Comparison of ENCODE assay signal across 10 cellular contexts in genomic region chr15:75299311-75299688, GRCh38. TPM values are rescaled to one million over a fixed set of nuclear protein-coding genes. Genes with fewer than 3 reads are reported as not detected.
DNase-seq lines count a peak whose midpoint lies in the region; ATAC-seq, FAIRE-seq and TF ChIP-seq lines count a peak whose summit lies in the region.
"Not testable (repeated sequence)": the region's sequence is repeated elsewhere in the genome, so short reads cannot be mapped to it uniquely, and the experiment has no call there.
"Had no signal": no experiment of that assay in that cellular context is flagged by ENCODE, and none has a peak within 500 bp of the region (broad histone marks: within the 10 kb centered on the region; RNA-seq: fewer than 3 reads in every experiment).

No MANE protein-coding gene starts in this region.

- H3K4me1 ChIP-seq in K562 (replicated peaks in 1 of 2; ENCODE audit: control insufficient read depth in 2 of 2, insufficient read depth in 2 of 2, low read length in 2 of 2); cardiac muscle cell (ENCODE audit: low read depth): not testable (repeated sequence)

- H3K9ac ChIP-seq in K562 (ENCODE audit: insufficient read depth in 1 of 2, low read depth in 2 of 2, low read length in 2 of 2), result not testable (repeated sequence)

- not testable (repeated sequence) for H3K4me1 Mint-ChIP-seq in osteocyte (ENCODE audit: unreplicated experiment)

- ATAC-seq in GM21381 (IDR thresholded peaks at IDR 0.05; ENCODE audit: unreplicated experiment), result peak; percentile 51
- ATAC-seq in K562, result peak; percentile 99

- not testable (repeated sequence) for H3K27me3 ChIP-seq in BJ (ENCODE audit: control insufficient read depth, insufficient read depth, low read length); cardiac muscle cell
- peaks cover 4 to 14% of the 10 kb centered on the region in 2 experiments; a peak in 4 of 5 replicates for H3K27me3 ChIP-seq in K562 (ENCODE audit: control insufficient read depth in 2 of 2, insufficient read depth in 2 of 2, low read length in 2 of 2)

- not testable (repeated sequence) for H3K79me2 ChIP-seq in K562 (ENCODE audit: control insufficient read depth, insufficient read depth, low read length)

- 8% methylated on average over 5 of the region's 6 CpGs for WGBS in K562 (ENCODE audit: insufficient coverage, low coverage, missing lambda C conversion rate)

- H3K9me3 Mint-ChIP-seq in osteocyte (ENCODE audit: unreplicated experiment), result not testable (repeated sequence)

- not testable (repeated sequence) for H3K27ac ChIP-seq in RWPE1; K562 (ENCODE audit: extremely low read depth, low read depth, low read length); cardiac muscle cell

- POLR2A ChIA-PET in BJ (lab: Charles Lee); RWPE1 (lab: Yijun Ruan, JAX; ENCODE audit: low non-redundant PET); K562 (lab: Yijun Ruan, JAX): not testable (repeated sequence)

- not testable (repeated sequence) for H3K36me3 Mint-ChIP-seq in osteocyte (ENCODE audit: unreplicated experiment)

- TF ChIP-seq POLR2A in K562 (conservative IDR thresholded peaks at IDR 0.05), result not testable (repeated sequence)

- CTCF ChIA-PET in BJ (lab: Yijun Ruan, JAX); K562 (lab: Yijun Ruan, JAX; ENCODE audit: low intra/inter-chr PET ratio): not testable (repeated sequence)
- CTCF ChIA-PET in RWPE1 (lab: Yijun Ruan, JAX), result interaction anchor here (0.7 kb wide), 1 partner anchor 926 kb away, joined by 3 read pairs; no protein-coding TSS in a partner anchor

- DNase-seq in BJ (ENCODE audit: low read depth); RWPE1 (ENCODE audit: low spot score); K562 (ENCODE audit: extremely low read depth in 1 of 4, low spot score in 3 of 4); cardiac muscle cell (ENCODE audit: low read depth in 1 of 2, low spot score in 1 of 2): not testable (repeated sequence)
- DNase-seq in activated CD8-positive, alpha-beta memory T cell treated with anti-CD3 and anti-CD28 coated beads for 48 hours (ENCODE audit: low read depth in 2 of 3, low spot score in 2 of 3), result peak in 2 of 3 experiments; percentile 21 to 31
- peak; percentile 84 for DNase-seq in osteocyte (ENCODE audit: extremely low spot score, unreplicated experiment)
- peak; percentile 32 for DNase-seq in stimulated activated CD8-positive, alpha-beta memory T cell treated with anti-CD3 and anti-CD28 coated beads, Interleukin-15, amount 100 ng/mL, for 24 hours (ENCODE audit: low read depth)

- FAIRE-seq in K562 (lab: Jason Lieb, UNC), result not testable (repeated sequence)

- TF ChIP-seq CTCF in BJ (IDR thresholded peaks at IDR 0.05; ENCODE audit: insufficient read depth, low read depth, low read length) (peak; percentile 39), RWPE1 (conservative IDR thresholded peaks at IDR 0.05; ENCODE audit: low read depth) (peak; percentile 74), K562 (IDR thresholded peaks at IDR 0.05 in 2 of 3, conservative IDR thresholded peaks at IDR 0.05 in 1 of 3; ENCODE audit: insufficient read depth in 2 of 3, low read depth in 1 of 3, low read length in 3 of 3) (peak; percentile 37 to 54 (median 41); a peak in 5 of 6 replicates), cardiac muscle cell (IDR thresholded peaks at IDR 0.05; ENCODE audit: low read depth, low read length) (peak; percentile 44), osteocyte (IDR thresholded peaks at IDR 0.05) (peak; percentile 59)

- H3K9me1 ChIP-seq in K562 (ENCODE audit: control insufficient read depth, insufficient read depth, low read length), result not testable (repeated sequence)

- in situ Hi-C loops in K562 (cut with MboI), result loop anchor here (25.0 kb wide), 3 partner anchors 962 to 1337 kb away; partner anchors contain the start of gene ISLR2

- not testable (repeated sequence) for H2AFZ ChIP-seq in K562 (ENCODE audit: low read depth, low read length)

- H4K20me1 ChIP-seq in K562 (replicated peaks; ENCODE audit: control insufficient read depth, insufficient read depth, low read length), result not testable (repeated sequence)

- not testable (repeated sequence) for H3K4me3 ChIP-seq in BJ (ENCODE audit: low read depth, low read length); K562; cardiac muscle cell

- not testable (repeated sequence) for TF ChIP-seq RAD21 in K562 (CRISPR knock-in tag; conservative IDR thresholded peaks at IDR 0.05 in 1 of 2, IDR thresholded peaks at IDR 0.05 in 1 of 2)

- TF ChIP-seq EP300 in K562 (IDR thresholded peaks at IDR 0.05; ENCODE audit: low read length), result not testable (repeated sequence)

- not testable (repeated sequence) for H3K4me3 Mint-ChIP-seq in osteocyte (ENCODE audit: unreplicated experiment)

- H3K36me3 ChIP-seq in BJ (ENCODE audit: control insufficient read depth, insufficient read depth, low read length); K562 (ENCODE audit: control insufficient read depth, insufficient read depth, low read length); cardiac muscle cell: not testable (repeated sequence)

- not testable (repeated sequence) for BruUV-seq in K562 (replicated peaks; lab: Mats Ljungman, UMichigan)

- not testable (repeated sequence) for H3K4me2 ChIP-seq in K562 (ENCODE audit: insufficient read depth, low read length)

- not testable (repeated sequence) for H3K27ac Mint-ChIP-seq in osteocyte (ENCODE audit: unreplicated experiment)

- intact Hi-C loops in K562 (cut with micrococcal nuclease), result not testable (repeated sequence)

- not testable (repeated sequence) for H3K9me3 ChIP-seq in K562 (replicated peaks; ENCODE audit: control insufficient read depth, insufficient read depth, low read depth, low read length); cardiac muscle cell (ENCODE audit: low read depth)

- peaks cover 27% of the 10 kb centered on the region for H3K27me3 Mint-ChIP-seq in osteocyte (ENCODE audit: unreplicated experiment)

RNA-seq across cellular contexts. Expression of gene GOLGA6D, which starts 16.7 kb away (rescaled TPM):
- not detected in 2 replicates for polyA plus RNA-seq in BJ (2011; rRNA removed)
- polyA minus RNA-seq in BJ (2011; rRNA and poly(A)+ RNA removed), result not detected in 2 replicates
- total RNA-seq in K562 (2011; cell fraction: chromatin; rRNA removed; ENCODE audit: low replicate concordance), result not detected in 2 replicates
- total RNA-seq in K562 (2011; cell fraction: nucleolus; rRNA removed), result not detected in 2 replicates
- total RNA-seq in K562 (2011; cell fraction: nucleoplasm; rRNA removed), result not detected in 2 replicates
- not detected in 2 replicates for total RNA-seq in K562 (2014; rRNA removed)
- not detected in 2 replicates for total RNA-seq in K562 (2014; rRNA removed; fragmentation: Illumina TruSeq; extraction: Trizol)
- not detected in 2 replicates for total RNA-seq in K562 (2015; rRNA removed; fragmentation: Illumina TruSeq; extraction: Trizol)
- not detected in 2 replicates for total RNA-seq in K562 (2021)
- polyA plus RNA-seq in K562 (2011; rRNA removed), result not detected in 2 replicates
- polyA plus RNA-seq in K562 (2011; cell fraction: cytosol; rRNA removed), result not detected in 2 replicates
- polyA plus RNA-seq in K562 (2011; cell fraction: nucleus; rRNA removed), result not detected in 2 replicates
- polyA plus RNA-seq in K562 (2012), result not detected in 2 replicates
- polyA plus RNA-seq in K562 (2014; fragmentation: Illumina TruSeq; extraction: Trizol), result not detected in 2 replicates
- polyA plus RNA-seq in K562 (2014; fragmentation: Nextera tagmentation; extraction: Ambion mirVana), result not detected
- polyA plus RNA-seq in K562 (2014; rRNA removed), result not detected in 2 replicates
- not detected in 2 replicates for polyA minus RNA-seq in K562 (2011; rRNA and poly(A)+ RNA removed)
- not detected in 2 replicates for polyA minus RNA-seq in K562 (2011; cell fraction: cytosol; rRNA and poly(A)+ RNA removed)
- not detected in 2 replicates for polyA minus RNA-seq in K562 (2011; cell fraction: nucleus; rRNA and poly(A)+ RNA removed)
- 0.06 and 0.28 TPM in 2 replicates for total RNA-seq in cardiac muscle cell
- polyA plus RNA-seq in cardiac muscle cell, result 0.29 TPM in 1 of 2 replicates, not detected in the other
- not detected in 2 replicates for total RNA-seq in osteocyte
- total RNA-seq: occipital lobe, SK-MEL-5 had no signal

RNA-seq across cellular contexts. Expression of gene COMMD4, which starts 36.6 kb away (rescaled TPM):
- polyA plus RNA-seq in BJ (2011; rRNA removed), result 80.4 and 142 TPM in 2 replicates
- polyA minus RNA-seq in BJ (2011; rRNA and poly(A)+ RNA removed), result 21.9 and 25.7 TPM in 2 replicates
- total RNA-seq in K562 (2011; cell fraction: chromatin; rRNA removed; ENCODE audit: low replicate concordance), result 37.7 and 74.6 TPM in 2 replicates
- total RNA-seq in K562 (2011; cell fraction: nucleolus; rRNA removed), result 69.5 and 77.8 TPM in 2 replicates
- total RNA-seq in K562 (2011; cell fraction: nucleoplasm; rRNA removed), result 44.1 and 45.0 TPM in 2 replicates
- 137 and 140 TPM in 2 replicates for total RNA-seq in K562 (2014; rRNA removed)
- total RNA-seq in K562 (2014; rRNA removed; fragmentation: Illumina TruSeq; extraction: Trizol), result 35.6 and 50.0 TPM in 2 replicates
- total RNA-seq in K562 (2015; rRNA removed; fragmentation: Illumina TruSeq; extraction: Trizol), result 63.2 and 63.9 TPM in 2 replicates
- total RNA-seq in K562 (2021), result 104 and 112 TPM in 2 replicates
- 77.1 and 77.6 TPM in 2 replicates for polyA plus RNA-seq in K562 (2011; rRNA removed)
- 125 and 225 TPM in 2 replicates for polyA plus RNA-seq in K562 (2011; cell fraction: cytosol; rRNA removed)
- 190 and 266 TPM in 2 replicates for polyA plus RNA-seq in K562 (2011; cell fraction: nucleus; rRNA removed)
- polyA plus RNA-seq in K562 (2012), result 85.8 and 110 TPM in 2 replicates
- 43.9 and 64.1 TPM in 2 replicates for polyA plus RNA-seq in K562 (2014; fragmentation: Illumina TruSeq; extraction: Trizol)
- polyA plus RNA-seq in K562 (2014; fragmentation: Nextera tagmentation; extraction: Ambion mirVana), result 10 to 100 TPM; 20.4 to 39.2 TPM
- 124 and 138 TPM in 2 replicates for polyA plus RNA-seq in K562 (2014; rRNA removed)
- 19.7 and 25.0 TPM in 2 replicates for polyA minus RNA-seq in K562 (2011; rRNA and poly(A)+ RNA removed)
- 25.5 and 34.4 TPM in 2 replicates for polyA minus RNA-seq in K562 (2011; cell fraction: cytosol; rRNA and poly(A)+ RNA removed)
- 14.5 and 15.6 TPM in 2 replicates for polyA minus RNA-seq in K562 (2011; cell fraction: nucleus; rRNA and poly(A)+ RNA removed)
- 66.3 and 94.3 TPM in 2 replicates for total RNA-seq in cardiac muscle cell
- polyA plus RNA-seq in cardiac muscle cell, result 62.2 and 98.8 TPM in 2 replicates
- total RNA-seq in osteocyte, result 96.6 and 99.0 TPM in 2 replicates

RNA-seq across cellular contexts. Expression of gene GOLGA6C, which starts 41.2 kb away (rescaled TPM):
- polyA plus RNA-seq in BJ (2011; rRNA removed) (not detected in 2 replicates), K562 (2011; rRNA removed) (not detected in 2 replicates), K562 (2014; fragmentation: Illumina TruSeq; extraction: Trizol) (not detected in 2 replicates), K562 (2014; fragmentation: Nextera tagmentation; extraction: Ambion mirVana) (not detected), K562 (2014; rRNA removed) (not detected in 2 replicates), cardiac muscle cell (not detected in 2 replicates)
- not detected in 2 replicates for polyA minus RNA-seq in BJ (2011; rRNA and poly(A)+ RNA removed)
- not detected in 2 replicates for total RNA-seq in K562 (2011; cell fraction: chromatin; rRNA removed; ENCODE audit: low replicate concordance)
- not detected in 2 replicates for total RNA-seq in K562 (2011; cell fraction: nucleolus; rRNA removed)
- total RNA-seq in K562 (2011; cell fraction: nucleoplasm; rRNA removed), result not detected in 2 replicates
- total RNA-seq in K562 (2014; rRNA removed) (not detected in 2 replicates), K562 (2014; rRNA removed; fragmentation: Illumina TruSeq; extraction: Trizol) (not detected in 2 replicates), K562 (2015; rRNA removed; fragmentation: Illumina TruSeq; extraction: Trizol) (not detected in 2 replicates), K562 (2021) (not detected in 2 replicates), cardiac muscle cell (0.07 and 0.09 TPM in 2 replicates), osteocyte (not detected in 2 replicates)
- polyA plus RNA-seq in K562 (2011; cell fraction: cytosol; rRNA removed), result not detected in 2 replicates
- not detected in 2 replicates for polyA plus RNA-seq in K562 (2011; cell fraction: nucleus; rRNA removed)
- not detected in 2 replicates for polyA plus RNA-seq in K562 (2012)
- polyA minus RNA-seq in K562 (2011; rRNA and poly(A)+ RNA removed), result not detected in 2 replicates
- polyA minus RNA-seq in K562 (2011; cell fraction: cytosol; rRNA and poly(A)+ RNA removed), result not detected in 2 replicates
- not detected in 2 replicates for polyA minus RNA-seq in K562 (2011; cell fraction: nucleus; rRNA and poly(A)+ RNA removed)
- total RNA-seq: occipital lobe, SK-MEL-5 had no signal

RNA-seq across cellular contexts. Expression of gene NEIL1, which starts 47.5 kb away (rescaled TPM):
- polyA plus RNA-seq in BJ (2011; rRNA removed), result 2.8 and 4.7 TPM in 2 replicates
- polyA minus RNA-seq in BJ (2011; rRNA and poly(A)+ RNA removed), result 0.72 and 1.5 TPM in 2 replicates
- 11.2 and 20.7 TPM in 2 replicates for total RNA-seq in K562 (2011; cell fraction: chromatin; rRNA removed; ENCODE audit: low replicate concordance)
- total RNA-seq in K562 (2011; cell fraction: nucleolus; rRNA removed), result 8.3 and 11.8 TPM in 2 replicates
- 11.4 and 13.4 TPM in 2 replicates for total RNA-seq in K562 (2011; cell fraction: nucleoplasm; rRNA removed)
- 2.5 and 3.2 TPM in 2 replicates for total RNA-seq in K562 (2014; rRNA removed)
- 0.80 and 1.4 TPM in 2 replicates for total RNA-seq in K562 (2014; rRNA removed; fragmentation: Illumina TruSeq; extraction: Trizol)
- total RNA-seq in K562 (2015; rRNA removed; fragmentation: Illumina TruSeq; extraction: Trizol), result 1.6 and 2.4 TPM in 2 replicates
- total RNA-seq in K562 (2021), result 3.7 and 4.9 TPM in 2 replicates
- 4.3 and 6.1 TPM in 2 replicates for polyA plus RNA-seq in K562 (2011; rRNA removed)
- polyA plus RNA-seq in K562 (2011; cell fraction: cytosol; rRNA removed), result 3.5 and 5.2 TPM in 2 replicates
- 46.3 and 51.2 TPM in 2 replicates for polyA plus RNA-seq in K562 (2011; cell fraction: nucleus; rRNA removed)
- polyA plus RNA-seq in K562 (2012), result 5.2 and 14.4 TPM in 2 replicates
- polyA plus RNA-seq in K562 (2014; fragmentation: Illumina TruSeq; extraction: Trizol), result 1.7 and 3.1 TPM in 2 replicates
- polyA plus RNA-seq in K562 (2014; fragmentation: Nextera tagmentation; extraction: Ambion mirVana), result under 1 TPM; 0.14 to 0.28 TPM
- 4.0 and 7.1 TPM in 2 replicates for polyA plus RNA-seq in K562 (2014; rRNA removed)
- polyA minus RNA-seq in K562 (2011; rRNA and poly(A)+ RNA removed), result 0.32 and 1.8 TPM in 2 replicates
- 1.5 TPM in 1 of 2 replicates, not detected in the other for polyA minus RNA-seq in K562 (2011; cell fraction: cytosol; rRNA and poly(A)+ RNA removed)
- 7.0 and 9.9 TPM in 2 replicates for polyA minus RNA-seq in K562 (2011; cell fraction: nucleus; rRNA and poly(A)+ RNA removed)
- total RNA-seq in cardiac muscle cell, result 35.7 and 71.2 TPM in 2 replicates
- 42.2 and 70.6 TPM in 2 replicates for polyA plus RNA-seq in cardiac muscle cell
- 30.0 and 34.0 TPM in 2 replicates for total RNA-seq in osteocyte
